ENCODE assay signal across 9 cellular contexts in the genomic region with DNA sequence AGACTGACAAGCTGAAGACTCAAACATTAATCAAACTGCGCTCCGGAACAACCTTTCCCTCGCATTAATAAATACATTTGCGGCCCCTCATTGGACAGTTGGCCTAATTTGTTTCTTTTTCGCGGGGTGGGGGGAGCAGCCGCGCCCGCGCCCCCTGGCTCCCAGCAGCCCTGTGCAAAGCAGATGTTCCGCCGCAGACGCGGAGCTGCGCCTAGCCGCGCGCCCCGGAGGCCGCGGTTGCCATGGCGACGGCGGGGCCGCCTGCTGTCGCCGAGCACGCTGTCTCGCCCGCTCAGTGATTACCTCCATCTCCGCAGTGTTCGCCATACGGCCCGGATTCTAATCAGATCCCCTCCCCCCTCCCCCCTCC. TPM values are rescaled to one million over a fixed set of nuclear protein-coding genes. Genes with fewer than 3 reads are reported as not detected.
DNase-seq lines count a peak whose midpoint lies in the region; ATAC-seq lines count a peak whose summit lies in the region.
"Had no signal": no experiment of that assay in that cellular context is flagged by ENCODE, and none has a peak within 500 bp of the region (broad histone marks: within the 10 kb centered on the region; RNA-seq: fewer than 3 reads in every experiment).

No MANE protein-coding gene starts in this region.

- peak overlapping the region; percentile 57 for H3K4me3 ChIP-seq in effector memory CD4-positive, alpha-beta T cell (ENCODE audit: insufficient read depth, low read depth, low read length, poor library complexity, severe bottlenecking)
- peak overlapping the region; percentile 47 for H3K4me3 ChIP-seq in naive thymus-derived CD4-positive, alpha-beta T cell (ENCODE audit: low read length)
- H3K4me3 ChIP-seq in thymus (ENCODE audit: low read length): peak overlapping the region; percentile 55
- H3K4me3 ChIP-seq: A549 had no signal

- peak; percentile 88 for ATAC-seq in naive thymus-derived CD4-positive, alpha-beta T cell
- no peak for ATAC-seq in HG03457 (IDR thresholded peaks at IDR 0.05; ENCODE audit: unreplicated experiment)

- WGBS in thymus: under 1% methylated on average over 34 of the region's 34 CpGs

- intact Hi-C loops in naive thymus-derived CD4-positive, alpha-beta T cell (cut with micrococcal nuclease): loop anchor here (1.0 to 5.0 kb wide), 4 partner anchors 13 to 116 kb away; partner anchors contain the start of genes CDK5RAP3 (in 1 of the 2) and SP2 (in 1 of the 2)

- peaks cover 0 to 2% (median 0%) of the 10 kb centered on the region in 11 donors for H3K9me3 Mint-ChIP-seq in naive thymus-derived CD4-positive, alpha-beta T cell

- peak overlapping the region in 1 of 9 donors; percentile 48 for H3K27ac Mint-ChIP-seq in naive thymus-derived CD4-positive, alpha-beta T cell

- CTCF ChIA-PET in naive thymus-derived CD4-positive, alpha-beta T cell (lab: Charles Lee): interaction anchor here (0.6 to 1.0 kb wide), 2 partner anchors 15 to 34 kb away, joined by 3 read pairs; no protein-coding TSS in a partner anchor

- no peaks in the 10 kb centered on the region for H3K36me3 ChIP-seq in effector memory CD4-positive, alpha-beta T cell (ENCODE audit: control insufficient read depth, insufficient read depth, low read length)
- no peaks in the 10 kb centered on the region for H3K36me3 ChIP-seq in naive thymus-derived CD4-positive, alpha-beta T cell (ENCODE audit: control insufficient read depth in 2 of 3, insufficient read depth in 3 of 3, low read length in 3 of 3)
- H3K36me3 ChIP-seq in thymus (ENCODE audit: control insufficient read depth, insufficient read depth): no peaks in the 10 kb centered on the region

- peak overlapping the region; percentile 65 to 90 (median 78) for H3K4me3 Mint-ChIP-seq in naive thymus-derived CD4-positive, alpha-beta T cell

- DNase-seq in NCI-H2107 treated with DMSO at 0.1 percent for 48 hours (lab: John Stamatoyannopoulos, UW; ENCODE audit: unreplicated experiment) (peak; percentile 62), NCI-H2107 (lab: John Stamatoyannopoulos, UW) (no peak), NCI-H2196 (lab: John Stamatoyannopoulos, UW; ENCODE audit: unreplicated experiment) (peak; percentile 84)
- DNase-seq in activated CD4-positive, alpha-beta T cell treated with anti-CD3 and anti-CD28 coated beads, Interleukin-2, amount 50 U/mL, for 24 hours (ENCODE audit: low read depth in 1 of 2, low spot score in 1 of 2): peak; percentile 32 to 39
- DNase-seq in effector memory CD4-positive, alpha-beta T cell: peak; percentile 44 to 49 (median 44)
- peak; percentile 33 to 75 (median 62) for DNase-seq in naive thymus-derived CD4-positive, alpha-beta T cell

- H3K27ac ChIP-seq in effector memory CD4-positive, alpha-beta T cell (ENCODE audit: insufficient read depth, low read length, poor library complexity, severe bottlenecking): no peak overlapping the region
- no peak overlapping the region for H3K27ac ChIP-seq in naive thymus-derived CD4-positive, alpha-beta T cell (ENCODE audit: low read depth, low read length)
- H3K27ac ChIP-seq in thymus (ENCODE audit: low read depth): no peak overlapping the region

- H3K4me1 ChIP-seq in effector memory CD4-positive, alpha-beta T cell (ENCODE audit: control insufficient read depth, insufficient read depth, low read length, poor library complexity, severe bottlenecking): peaks cover 10% of the 10 kb centered on the region
- peaks cover 9% of the 10 kb centered on the region in 2 donors for H3K4me1 ChIP-seq in naive thymus-derived CD4-positive, alpha-beta T cell (ENCODE audit: control insufficient read depth in 2 of 2, insufficient read depth in 2 of 2, low read length in 2 of 2)
- H3K4me1 ChIP-seq in thymus (ENCODE audit: control insufficient read depth, insufficient read depth, low read length): peaks cover 10% of the 10 kb centered on the region

- H3K27me3 Mint-ChIP-seq in naive thymus-derived CD4-positive, alpha-beta T cell: peaks cover 41 to 62% (median 52%) of the 10 kb centered on the region in 5 donors

- H3K9me3 ChIP-seq in effector memory CD4-positive, alpha-beta T cell (ENCODE audit: control insufficient read depth, low read length): no peaks in the 10 kb centered on the region
- no peaks in the 10 kb centered on the region for H3K9me3 ChIP-seq in naive thymus-derived CD4-positive, alpha-beta T cell (ENCODE audit: control insufficient read depth in 2 of 3, low read length in 3 of 3)
- no peaks in the 10 kb centered on the region for H3K9me3 ChIP-seq in thymus (ENCODE audit: control insufficient read depth)
- H3K9me3 ChIP-seq: A549 had no signal

- POLR2A ChIA-PET in naive thymus-derived CD4-positive, alpha-beta T cell (lab: Charles Lee): interaction anchor here (0.6 kb wide), 1 partner anchor 1684 kb away, joined by 3 read pairs; no protein-coding TSS in a partner anchor

- peaks cover 9 to 29% (median 13%) of the 10 kb centered on the region in 7 donors for H3K4me1 Mint-ChIP-seq in naive thymus-derived CD4-positive, alpha-beta T cell

- H3K27me3 ChIP-seq in effector memory CD4-positive, alpha-beta T cell (replicated peaks; ENCODE audit: control insufficient read depth, insufficient read depth, low read length, poor library complexity, severe bottlenecking): peaks cover 15% of the 10 kb centered on the region
- H3K27me3 ChIP-seq in naive thymus-derived CD4-positive, alpha-beta T cell (ENCODE audit: control insufficient read depth in 2 of 2, insufficient read depth in 2 of 2, low read length in 2 of 2): peaks cover 7 to 10% of the 10 kb centered on the region in 2 donors
- no peaks in the 10 kb centered on the region for H3K27me3 ChIP-seq in thymus (ENCODE audit: control insufficient read depth, insufficient read depth)

- no peaks in the 10 kb centered on the region for H3K36me3 Mint-ChIP-seq in naive thymus-derived CD4-positive, alpha-beta T cell

RNA-seq across cellular contexts. Expression of gene COPZ2, which starts 25.5 kb away (rescaled TPM):
- total RNA-seq in naive thymus-derived CD4-positive, alpha-beta T cell: 1 to 10 TPM in 4 of 5 experiments, under 1 TPM in 1; 0.81 to 5.5 (median 1.9) TPM
- polyA plus RNA-seq in naive thymus-derived CD4-positive, alpha-beta T cell: under 1 TPM; 0.75 to 0.99 TPM
- polyA plus RNA-seq in thymus: 16.3 TPM

RNA-seq across cellular contexts. Expression of gene NFE2L1, which starts 36.0 kb away (rescaled TPM):
- total RNA-seq in naive thymus-derived CD4-positive, alpha-beta T cell: 10 to 100 TPM; 34.7 to 65.2 (median 49.2) TPM
- 10 to 100 TPM in 1 of 2 donors, 1 to 10 TPM in 1; 8.7 to 15.8 TPM for polyA plus RNA-seq in naive thymus-derived CD4-positive, alpha-beta T cell
- polyA plus RNA-seq in thymus: 88.1 TPM

RNA-seq across cellular contexts. Expression of gene CDK5RAP3, which starts 41.2 kb away (rescaled TPM):
- total RNA-seq in naive thymus-derived CD4-positive, alpha-beta T cell: 100 to 1,000 TPM; 238 to 349 (median 276) TPM
- 10 to 100 TPM; 72.4 to 86.8 TPM for polyA plus RNA-seq in naive thymus-derived CD4-positive, alpha-beta T cell
- 684 TPM for polyA plus RNA-seq in thymus

RNA-seq across cellular contexts. Expression of gene PRR15L, which starts 54.5 kb away (rescaled TPM):
- total RNA-seq in naive thymus-derived CD4-positive, alpha-beta T cell: not detected
- polyA plus RNA-seq in naive thymus-derived CD4-positive, alpha-beta T cell: under 1 TPM in 1 of 2 donors, not detected in 1; 0.32 TPM
- polyA plus RNA-seq in thymus: 1.9 TPM
